ENCODE assay signal across 8 cellular contexts in the genomic region with DNA sequence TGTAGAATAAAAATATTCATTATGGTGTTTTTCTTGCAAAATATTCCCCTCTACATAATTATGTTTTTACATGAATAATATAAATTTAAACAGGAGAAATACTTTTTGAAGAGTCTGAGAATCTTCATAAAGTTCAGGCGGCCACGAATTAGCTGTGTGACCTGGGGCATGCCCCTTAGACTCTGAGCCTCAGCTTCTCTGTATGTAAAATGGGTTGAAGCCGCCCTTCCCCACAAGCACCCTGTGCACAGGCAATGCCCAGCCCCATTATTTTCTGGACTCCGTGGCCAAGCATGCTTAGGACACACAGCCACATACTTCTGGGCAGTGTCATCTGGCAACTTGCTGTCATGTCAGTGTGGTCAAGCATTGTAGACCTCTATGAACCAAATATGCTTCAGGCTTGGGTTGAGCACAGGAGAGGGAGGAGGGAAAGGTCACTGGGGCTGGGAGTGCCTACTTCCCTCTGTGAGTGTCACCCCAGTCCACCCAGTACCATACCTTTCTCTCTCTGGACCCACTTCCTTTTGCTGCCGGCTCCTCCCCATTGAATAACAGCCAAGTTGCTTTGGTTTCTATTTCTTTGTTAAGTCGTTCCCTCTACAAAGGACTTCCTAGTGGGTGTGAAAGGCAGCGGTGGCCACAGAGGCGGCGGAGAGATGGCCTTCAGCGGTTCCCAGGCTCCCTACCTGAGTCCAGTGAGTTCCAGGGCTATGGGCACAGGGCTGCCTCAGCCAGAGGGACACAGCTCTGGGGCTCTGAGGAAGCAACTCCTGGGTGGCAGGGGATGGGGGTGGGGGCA. TPM values are rescaled to one million over a fixed set of nuclear protein-coding genes. Genes with fewer than 3 reads are reported as not detected.
DNase-seq lines count a peak whose midpoint lies in the region; ATAC-seq, FAIRE-seq and TF ChIP-seq lines count a peak whose summit lies in the region.

TSS of gene LGALS9 (plus strand) at position 582 of the 802 bp plus-strand sequence. CDS start at position 660, 78 bp downstream.

- TF ChIP-seq EP300 in K562 (IDR thresholded peaks at IDR 0.05; ENCODE audit: low read length) (no peak), upper lobe of left lung (IDR thresholded peaks at IDR 0.05) (no peak)

- TF ChIP-seq RAD21 in K562 (CRISPR knock-in tag; conservative IDR thresholded peaks at IDR 0.05 in 1 of 2, IDR thresholded peaks at IDR 0.05 in 1 of 2), result no peak

- POLR2A ChIA-PET in OCI-LY7 (lab: Charles Lee), result no interaction called here
- POLR2A ChIA-PET in K562 (lab: Yijun Ruan, JAX), result no interaction called here

- H3K9me3 ChIP-seq in OCI-LY7 (ENCODE audit: low read length) (0 out of 2 replicates have a peak, but pooled peaks cover 4% of the 10 kb centered on the region), K562 (replicated peaks; ENCODE audit: control insufficient read depth, insufficient read depth, low read depth, low read length) (no peaks in the 10 kb centered on the region), upper lobe of left lung (no peaks in the 10 kb centered on the region)

- no peaks in the 10 kb centered on the region for H3K9me1 ChIP-seq in K562 (ENCODE audit: control insufficient read depth, insufficient read depth, low read length)

- peak; percentile 72 for DNase-seq in GM13976 (ENCODE audit: low spot score)
- peak; percentile 31 for DNase-seq in HFFc6
- peak; percentile 8 for DNase-seq in OCI-LY7 (ENCODE audit: low spot score)
- no peak for DNase-seq in K562 (ENCODE audit: extremely low read depth in 1 of 4, low spot score in 3 of 4)
- peak; percentile 35 to 53 for DNase-seq in lung microvascular endothelial cell (ENCODE audit: low read depth in 2 of 2)
- DNase-seq in upper lobe of left lung, result peak in 1 of 2 donors; percentile 54
- DNase-seq in NCI-H345 (lab: John Stamatoyannopoulos, UW), result no peak
- DNase-seq in inferior parietal cortex (ENCODE audit: extremely low spot score), result no peak

- no peaks in the 10 kb centered on the region for H3K36me3 ChIP-seq in OCI-LY7 (ENCODE audit: insufficient read depth, low read length)
- H3K36me3 ChIP-seq in K562 (ENCODE audit: control insufficient read depth, insufficient read depth, low read length), result peaks cover 11% of the 10 kb centered on the region; the same call in 2 of the 3 replicates
- peaks cover 0 to 12% (median 0%) of the 10 kb centered on the region in 4 donors for H3K36me3 ChIP-seq in upper lobe of left lung

- H3K4me2 ChIP-seq in OCI-LY7 (ENCODE audit: low read length), result peak within 1 kb of the TSS; percentile 20; the same call in 1 of the 2 replicates
- H3K4me2 ChIP-seq in K562 (ENCODE audit: insufficient read depth, low read length), result no peak within 1 kb of the TSS

- intact Hi-C loops in OCI-LY7 (cut with micrococcal nuclease; ENCODE audit: unreplicated experiment), result no loop called here
- intact Hi-C loops in K562 (cut with micrococcal nuclease), result no loop called here

- H3K79me2 ChIP-seq in OCI-LY7 (ENCODE audit: insufficient read depth, low read depth, low read length) (no peaks in the 10 kb centered on the region), K562 (ENCODE audit: control insufficient read depth, insufficient read depth, low read length) (no peaks in the 10 kb centered on the region)

- H3K9ac ChIP-seq in K562 (ENCODE audit: insufficient read depth in 1 of 2, low read depth in 2 of 2, low read length in 2 of 2), result peak within 1 kb of the TSS in 1 of 2 experiments; percentile 6; a peak in 1 of 4 replicates

- no peak within 1 kb of the TSS for H3K27ac Mint-ChIP-seq in HFFc6

- no peaks in the 10 kb centered on the region for H3K9me2 ChIP-seq in OCI-LY7 (ENCODE audit: insufficient read depth, low read length)

- H3K4me3 ChIP-seq in OCI-LY7 (ENCODE audit: low read depth, low read length, poor library complexity, severe bottlenecking), result peak within 1 kb of the TSS; percentile 12
- H3K4me3 ChIP-seq in K562, result no peak within 1 kb of the TSS
- H3K4me3 ChIP-seq in upper lobe of left lung, result peak within 1 kb of the TSS; percentile 5 to 54 (median 40)

- 53% methylated on average over 10 of the region's 10 CpGs for WGBS in K562 (ENCODE audit: insufficient coverage, low coverage, missing lambda C conversion rate)
- WGBS in upper lobe of left lung, 2 donors, result 41 to 48% methylated on average over 10 of the region's 10 CpGs

- in situ Hi-C loops in GM13976 (cut with MboI; ENCODE audit: low sequenced_read_pairs, unreplicated experiment) (no loop called here), K562 (cut with MboI) (no loop called here)

- TF ChIP-seq CTCF in GM13976 (IDR thresholded peaks at IDR 0.05; ENCODE audit: borderline replicate concordance, control extremely low read depth, extremely low read depth, insufficient read depth, missing control alignments) (no peak), HFFc6 (IDR thresholded peaks at IDR 0.05) (no peak), OCI-LY7 (conservative IDR thresholded peaks at IDR 0.05; ENCODE audit: low read length) (no peak), K562 (IDR thresholded peaks at IDR 0.05 in 2 of 3, conservative IDR thresholded peaks at IDR 0.05 in 1 of 3; ENCODE audit: insufficient read depth in 2 of 3, low read depth in 1 of 3, low read length in 3 of 3) (no peak), upper lobe of left lung (IDR thresholded peaks at IDR 0.05) (no peak)

- H3K4me1 ChIP-seq in OCI-LY7 (ENCODE audit: insufficient read depth, low read length, poor library complexity, severe bottlenecking) (peaks cover 18% of the 10 kb centered on the region), K562 (replicated peaks in 1 of 2; ENCODE audit: control insufficient read depth in 2 of 2, insufficient read depth in 2 of 2, low read length in 2 of 2) (peaks cover 32 to 35% of the 10 kb centered on the region in 2 experiments), upper lobe of left lung (peaks cover 31 to 50% (median 38%) of the 10 kb centered on the region in 4 donors)

- CTCF ChIA-PET in OCI-LY7 (lab: Charles Lee; ENCODE audit: unreplicated experiment) (no interaction called here), K562 (lab: Yijun Ruan, JAX; ENCODE audit: low intra/inter-chr PET ratio) (no interaction called here)

- FAIRE-seq in K562 (lab: Jason Lieb, UNC), result no peak

- ATAC-seq in K562 (peak; percentile 10), upper lobe of left lung (ENCODE audit: low FRiP score in 2 of 2) (peak; percentile 45 to 75)

- TF ChIP-seq POLR2A in K562 (conservative IDR thresholded peaks at IDR 0.05) (no peak), upper lobe of left lung (IDR thresholded peaks at IDR 0.05) (peak in 1 of 4 donors; percentile 42)

- H2AFZ ChIP-seq in OCI-LY7 (ENCODE audit: low read length) (no peak within 1 kb of the TSS; the same call in 1 of the 2 replicates), K562 (ENCODE audit: low read depth, low read length) (no peak within 1 kb of the TSS)

- peaks cover 3% of the 10 kb centered on the region for H3K27me3 Mint-ChIP-seq in HFFc6 (ENCODE audit: insufficient read depth)

- H3K27me3 ChIP-seq in K562 (ENCODE audit: control insufficient read depth in 2 of 2, insufficient read depth in 2 of 2, low read length in 2 of 2) (no peaks in the 10 kb centered on the region), upper lobe of left lung (no peaks in the 10 kb centered on the region)

- H3K36me3 Mint-ChIP-seq in HFFc6 (ENCODE audit: low read depth), result no peaks in the 10 kb centered on the region

- peaks cover 6% of the 10 kb centered on the region for H3K4me1 Mint-ChIP-seq in HFFc6 (ENCODE audit: low read depth)

- H3K9me3 Mint-ChIP-seq in HFFc6, result no peaks in the 10 kb centered on the region

- H3K27ac ChIP-seq in OCI-LY7 (ENCODE audit: low read depth, low read length, poor library complexity, severe bottlenecking), result no peak within 1 kb of the TSS
- peak within 1 kb of the TSS; percentile 28; the same call in 1 of the 3 replicates for H3K27ac ChIP-seq in K562 (ENCODE audit: extremely low read depth, low read depth, low read length)
- H3K27ac ChIP-seq in upper lobe of left lung, result peak within 1 kb of the TSS; percentile 57 to 85 (median 74)

- no peaks in the 10 kb centered on the region for H4K20me1 ChIP-seq in OCI-LY7 (ENCODE audit: insufficient read depth, low read length)
- H4K20me1 ChIP-seq in K562 (replicated peaks; ENCODE audit: control insufficient read depth, insufficient read depth, low read length), result no peaks in the 10 kb centered on the region

- BruUV-seq in OCI-LY7 (replicated peaks; lab: Mats Ljungman, UMichigan), result no TSS peak
- BruUV-seq in K562 (replicated peaks; lab: Mats Ljungman, UMichigan), result no TSS peak

- no peak within 1 kb of the TSS for H3K4me3 Mint-ChIP-seq in HFFc6

TF ChIP-seq in K562, 482 proteins besides CTCF, POLR2A, EP300 and RAD21 (continues in another document):
- no peak for TF ChIP-seq HNRNPK (IDR thresholded peaks at IDR 0.05; ENCODE audit: low read depth, low read length, poor library complexity, severe bottlenecking)
- TF ChIP-seq SPI1 (IDR thresholded peaks at IDR 0.05; ENCODE audit: borderline replicate concordance, low read depth, low read length), result peak; percentile 9; the same call in 1 of the 2 replicates
- TF ChIP-seq RBM25 (IDR thresholded peaks at IDR 0.05; ENCODE audit: low read depth, low read length, severe bottlenecking), result peak; percentile 61

RNA-seq across cellular contexts. Expression of gene LGALS9, which starts in this region (rescaled TPM):
- under 1 TPM in 2 of 6 experiments, not detected in 4; 0.17 TPM for total RNA-seq in HFFc6 (2021; fragmentation: NEBNext Ultra II Directional; extraction: Animal tissue kit (Norgen Biotek cat#: 25700))
- 0.67 and 2.2 TPM in 2 replicates for total RNA-seq in OCI-LY7 (2014; rRNA removed; shearing (Covaris generic))
- total RNA-seq in OCI-LY7 (2022), result 4.2 and 4.4 TPM in 2 replicates
- total RNA-seq in K562 (2011; cell fraction: chromatin; rRNA removed; ENCODE audit: low replicate concordance), result 22.6 and 54.0 TPM in 2 replicates
- 22.5 and 24.7 TPM in 2 replicates for total RNA-seq in K562 (2011; cell fraction: nucleolus; rRNA removed)
- total RNA-seq in K562 (2011; cell fraction: nucleoplasm; rRNA removed), result 26.1 and 40.6 TPM in 2 replicates
- 2.8 and 3.0 TPM in 2 replicates for total RNA-seq in K562 (2014; rRNA removed)
- total RNA-seq in K562 (2014; rRNA removed; fragmentation: Illumina TruSeq; extraction: Trizol), result 1.7 and 2.0 TPM in 2 replicates
- total RNA-seq in K562 (2015; rRNA removed; fragmentation: Illumina TruSeq; extraction: Trizol), result 3.7 and 4.8 TPM in 2 replicates
- 4.6 and 5.0 TPM in 2 replicates for total RNA-seq in K562 (2021)
- 1.5 and 7.3 TPM in 2 replicates for polyA plus RNA-seq in K562 (2011; rRNA removed)
- 3.5 and 4.4 TPM in 2 replicates for polyA plus RNA-seq in K562 (2011; cell fraction: cytosol; rRNA removed)
- 11.1 and 15.7 TPM in 2 replicates for polyA plus RNA-seq in K562 (2011; cell fraction: nucleus; rRNA removed)
- 9.1 and 14.2 TPM in 2 replicates for polyA plus RNA-seq in K562 (2012)
- 3.8 and 5.8 TPM in 2 replicates for polyA plus RNA-seq in K562 (2014; fragmentation: Illumina TruSeq; extraction: Trizol)
- polyA plus RNA-seq in K562 (2014; fragmentation: Nextera tagmentation; extraction: Ambion mirVana), result under 1 TPM; 0.45 to 0.77 TPM
- 5.6 and 6.9 TPM in 2 replicates for polyA plus RNA-seq in K562 (2014; rRNA removed)
- 3.0 and 4.4 TPM in 2 replicates for polyA minus RNA-seq in K562 (2011; rRNA and poly(A)+ RNA removed)
- polyA minus RNA-seq in K562 (2011; cell fraction: cytosol; rRNA and poly(A)+ RNA removed), result 1.9 and 2.5 TPM in 2 replicates
- 3.1 and 7.2 TPM in 2 replicates for polyA minus RNA-seq in K562 (2011; cell fraction: nucleus; rRNA and poly(A)+ RNA removed)
- 24.8 and 25.7 TPM in 2 replicates for total RNA-seq in lung microvascular endothelial cell
- total RNA-seq in upper lobe of left lung, result 100 to 1,000 TPM in 5 of 6 donors, 10 to 100 TPM in 1; 64.6 to 238 (median 150) TPM

Comparison
In these comparisons a context has a peak if more than half of its experiments do, and no peak if none do; other contexts are left out.
1. Peak in DNase-seq in HFFc6; RNA of the gene not detected or under 1 TPM.
2. DNase-seq: peak in GM13976 (single experiment), OCI-LY7 (single experiment) and lung microvascular endothelial cell (2 of 2); none in K562 (0 of 4), NCI-H345 (single experiment) and inferior parietal cortex (single experiment).